10 cellular contexts compared by ENCODE assay signal in genomic region chr2:101961287-101962242, GRCh38. TPM values are rescaled to one million over a fixed set of nuclear protein-coding genes. Genes with fewer than 3 reads are reported as not detected.
DNase-seq lines count a peak whose midpoint lies in the region; ATAC-seq and TF ChIP-seq lines count a peak whose summit lies in the region.
"Had no signal": no experiment of that assay in that cellular context is flagged by ENCODE, and none has a peak within 500 bp of the region (broad histone marks: within the 10 kb centered on the region; RNA-seq: fewer than 3 reads in every experiment).

No MANE protein-coding gene starts in this region.

- no peak overlapping the region for H3K4me2 ChIP-seq in neural progenitor cell

- peak overlapping the region; percentile 16 for H2AFZ ChIP-seq in ACC112 (ENCODE audit: low read length, unreplicated experiment)
- peak overlapping the region; percentile 5 for H2AFZ ChIP-seq in neural progenitor cell (replicated peaks)

- no peaks in the 10 kb centered on the region for H3K27me3 ChIP-seq in ACC112 (ENCODE audit: insufficient read depth, low read length)
- no peaks in the 10 kb centered on the region for H3K27me3 ChIP-seq in neural progenitor cell

- DNase-seq in SIG-M5 treated with dmso at 0.1 percent for 504 hours (lab: John Stamatoyannopoulos, UW; ENCODE audit: unreplicated experiment) (peak; percentile 95), fibroblast of villous mesenchyme (ENCODE audit: low read depth) (peak; percentile 100), neural progenitor cell (ENCODE audit: low spot score) (no peak), NK-92 (lab: John Stamatoyannopoulos, UW; ENCODE audit: unreplicated experiment) (no peak), glomerular visceral epithelial cell (ENCODE audit: extremely low spot score) (no peak)
- DNase-seq in activated effector memory CD4-positive, alpha-beta T cell treated with anti-CD3 and anti-CD28 coated beads, Interleukin-2, amount 50 U/mL, for 16 hours: no peak

- H3K4me1 ChIP-seq in ACC112 (ENCODE audit: control insufficient read depth, insufficient read depth, low read length, unreplicated experiment) (peaks cover 29% of the 10 kb centered on the region), neural progenitor cell (no peaks in the 10 kb centered on the region)

- H3K79me2 ChIP-seq in ACC112 (ENCODE audit: control insufficient read depth, insufficient read depth, low read length, unreplicated experiment): no peaks in the 10 kb centered on the region
- H3K79me2 ChIP-seq in neural progenitor cell (ENCODE audit: low read depth): no peaks in the 10 kb centered on the region

- no peaks in the 10 kb centered on the region for H4K20me1 ChIP-seq in neural progenitor cell (ENCODE audit: low read depth)

- H3K27ac Mint-ChIP-seq in neural progenitor cell: peak overlapping the region; percentile 91

- H3K9ac ChIP-seq in neural progenitor cell: no peak overlapping the region

- H3K27ac ChIP-seq in ACC112 (ENCODE audit: low read depth, low read length) (peak overlapping the region; percentile 98), neural progenitor cell (no peak overlapping the region)
- H3K27ac ChIP-seq: 22Rv1 had no signal

- no peaks in the 10 kb centered on the region for H3K36me3 Mint-ChIP-seq in neural progenitor cell

- no peaks in the 10 kb centered on the region for H3F3A ChIP-seq in neural progenitor cell (ENCODE audit: low read depth)

- peaks cover 9% of the 10 kb centered on the region for H3K27me3 Mint-ChIP-seq in neural progenitor cell (ENCODE audit: insufficient read depth, low read depth)

- H3K9me3 ChIP-seq in neural progenitor cell (ENCODE audit: low read depth): no peaks in the 10 kb centered on the region

- no peaks in the 10 kb centered on the region for H3K36me3 ChIP-seq in ACC112 (ENCODE audit: insufficient read depth, low read length)
- H3K36me3 ChIP-seq in neural progenitor cell: no peaks in the 10 kb centered on the region

- no peak overlapping the region for H3K4me3 Mint-ChIP-seq in neural progenitor cell

- peaks cover 4% of the 10 kb centered on the region for H3K9me3 Mint-ChIP-seq in neural progenitor cell

- H3K4me3 ChIP-seq in ACC112 (ENCODE audit: low read depth, low read length): peak overlapping the region; percentile 56; the same call in 1 of the 2 replicates
- H3K4me3 ChIP-seq in fibroblast of villous mesenchyme (ENCODE audit: low read depth, low read length): no peak overlapping the region
- H3K4me3 ChIP-seq in neural progenitor cell: no peak overlapping the region

- H3K4me1 Mint-ChIP-seq in neural progenitor cell: peaks cover 2% of the 10 kb centered on the region

- TF ChIP-seq CTCF in fibroblast of villous mesenchyme (IDR thresholded peaks at IDR 0.05; ENCODE audit: insufficient read depth, low read depth, low read length): peak; percentile 44
- no peak for TF ChIP-seq CTCF in neural progenitor cell (IDR thresholded peaks at IDR 0.05)

- ATAC-seq in GM19023 (IDR thresholded peaks at IDR 0.05; ENCODE audit: unreplicated experiment): no peak

RNA-seq across cellular contexts. Expression of gene IL1R2, which starts 30.2 kb away (rescaled TPM):
- total RNA-seq in fibroblast of villous mesenchyme (0.32 TPM in 1 of 2 replicates, not detected in the other), neural progenitor cell (ENCODE audit: low replicate concordance) (not detected in 2 replicates)
- total RNA-seq: T-helper 2 cell treated with Interferon-gamma antibody and Interleukin-4, amounts not matched to agents 100 ng/mL and 5 ng/mL, for 36 hours had no signal

Comparison
In these comparisons a context has a peak if more than half of its experiments do, and no peak if none do; other contexts are left out.
1. DNase-seq: peak in SIG-M5 treated with dmso at 0.1 percent for 504 hours (single experiment) and fibroblast of villous mesenchyme (single experiment); none in neural progenitor cell (single experiment), NK-92 (single experiment), activated effector memory CD4-positive, alpha-beta T cell treated with anti-CD3 and anti-CD28 coated beads, Interleukin-2, amount 50 U/mL, for 16 hours (single experiment) and glomerular visceral epithelial cell (single experiment).